ENCODE assay signal across 8 cellular contexts in the genomic region with DNA sequence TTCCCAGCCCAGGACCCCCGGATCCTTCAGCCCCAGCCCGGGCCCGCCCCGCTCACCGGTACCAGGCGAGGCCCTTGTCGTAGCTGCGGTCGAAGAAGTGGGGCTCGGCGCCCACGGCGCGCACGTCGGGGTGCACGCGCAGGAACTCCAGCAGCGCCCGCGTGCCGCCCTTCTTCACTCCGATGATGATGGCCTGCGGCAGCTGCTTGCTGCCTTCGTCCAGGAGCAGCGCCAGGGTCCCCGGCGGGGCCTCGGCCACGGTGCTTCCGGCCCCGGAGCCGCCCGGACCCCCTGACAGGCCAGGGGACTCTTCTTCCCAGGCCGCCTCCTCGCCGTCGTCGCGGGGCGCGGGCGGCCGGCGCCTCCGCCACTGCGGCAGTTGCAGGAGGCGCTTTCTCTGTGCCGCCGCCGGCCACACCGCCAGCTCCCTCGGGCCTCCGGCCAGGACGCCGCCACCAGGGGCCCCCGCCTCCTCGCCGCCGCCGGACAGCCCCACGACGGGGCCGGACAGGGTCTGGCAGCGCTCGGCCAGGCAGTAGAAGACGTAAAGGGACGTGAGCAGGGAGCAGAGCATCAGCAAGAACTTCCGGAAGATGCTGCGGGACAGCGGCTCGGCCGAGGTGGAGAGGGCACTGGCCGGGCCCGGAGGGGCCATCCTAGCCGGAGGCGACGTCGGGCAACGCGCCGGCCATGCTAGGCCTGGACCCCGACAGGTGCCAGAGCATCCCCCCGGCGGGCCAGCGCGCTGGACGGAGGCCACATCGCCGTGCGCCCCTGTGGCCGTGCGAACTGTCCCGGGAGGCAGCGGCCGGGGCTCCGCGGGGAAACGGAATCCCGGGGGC. TPM values are rescaled to one million over a fixed set of nuclear protein-coding genes. Genes with fewer than 3 reads are reported as not detected.
DNase-seq lines count a peak whose midpoint lies in the region; ATAC-seq and TF ChIP-seq lines count a peak whose summit lies in the region.

No MANE protein-coding gene starts in this region.

- ATAC-seq in HG03521 (IDR thresholded peaks at IDR 0.05; ENCODE audit: unreplicated experiment): no peak
- ATAC-seq in GM21381 (IDR thresholded peaks at IDR 0.05; ENCODE audit: unreplicated experiment): no peak
- ATAC-seq in HG03108 (IDR thresholded peaks at IDR 0.05; ENCODE audit: unreplicated experiment): no peak

- no peak overlapping the region for H3K27ac ChIP-seq in right atrium auricular region
- peak overlapping the region; percentile 23 for H3K27ac ChIP-seq in rectal smooth muscle tissue (ENCODE audit: low read depth, low read length)

- H3K9me3 ChIP-seq in ES-I3 (ENCODE audit: control insufficient read depth, insufficient read depth, low read length): no peaks in the 10 kb centered on the region
- H3K9me3 ChIP-seq in right atrium auricular region: no peaks in the 10 kb centered on the region

- H3K9ac ChIP-seq in ES-I3 (ENCODE audit: low read depth, low read length): peak overlapping the region; percentile 93
- H3K9ac ChIP-seq in rectal smooth muscle tissue (ENCODE audit: low read length): no peak overlapping the region

- TF ChIP-seq CTCF in WI38 (IDR thresholded peaks at IDR 0.05; ENCODE audit: low read depth, low read length) (no peak), right atrium auricular region (IDR thresholded peaks at IDR 0.05) (no peak)

- no peak for DNase-seq in right atrium auricular region (ENCODE audit: low spot score)
- DNase-seq in GM19240 (ENCODE audit: insufficient read length, low spot score): no peak

- peaks cover 14% of the 10 kb centered on the region in 2 donors for H3K27me3 ChIP-seq in right atrium auricular region
- peaks cover 10% of the 10 kb centered on the region for H3K27me3 ChIP-seq in rectal smooth muscle tissue (ENCODE audit: control insufficient read depth, insufficient read depth, low read length)

- H3K4me1 ChIP-seq in ES-I3 (ENCODE audit: insufficient read depth, low read length): no peaks in the 10 kb centered on the region
- H3K4me1 ChIP-seq in right atrium auricular region: peaks cover 0 to 15% of the 10 kb centered on the region in 2 donors
- H3K4me1 ChIP-seq in rectal smooth muscle tissue (ENCODE audit: control insufficient read depth, insufficient read depth, low read length): no peaks in the 10 kb centered on the region

- H3K4me3 ChIP-seq in WI38 (ENCODE audit: low read depth, low read length): peak overlapping the region; percentile 89
- peak overlapping the region; percentile 5 to 49 for H3K4me3 ChIP-seq in right atrium auricular region
- peak overlapping the region; percentile 52 for H3K4me3 ChIP-seq in rectal smooth muscle tissue (ENCODE audit: low read length)

- H3K36me3 ChIP-seq in ES-I3 (ENCODE audit: insufficient read depth, low read length) (no peaks in the 10 kb centered on the region), right atrium auricular region (no peaks in the 10 kb centered on the region), rectal smooth muscle tissue (ENCODE audit: control insufficient read depth, insufficient read depth, low read length) (no peaks in the 10 kb centered on the region)

RNA-seq across cellular contexts. Expression of a gene that starts 1.0 kb away (rescaled TPM):
- 1 to 10 TPM in 1 of 2 donors, not detected in 1; 5.6 TPM for total RNA-seq in right atrium auricular region

Comparison
In these comparisons a context has a peak if more than half of its experiments do, and no peak if none do; other contexts are left out.
1. H3K4me3 ChIP-seq: peak in every context shown above with its lines; median percentile 89 in WI38; 52 in rectal smooth muscle tissue; 27 in right atrium auricular region.